ENCODE assay signal across 8 cellular contexts in genomic region chr10:16521311-16522016, GRCh38. TPM values are rescaled to one million over a fixed set of nuclear protein-coding genes. Genes with fewer than 3 reads are reported as not detected.
A peak's percentile ranks its signal among the peaks of the same experiment; 100 is the strongest.
DNase-seq lines count a peak whose midpoint lies in the region; ATAC-seq, FAIRE-seq and TF ChIP-seq lines count a peak whose summit lies in the region.

C1QL3 (minus strand) TSS chr10:16521879; CDS start chr10:16521065, 814 bp downstream.

- no peak within 1 kb of the TSS for H3K9ac ChIP-seq in keratinocyte (ENCODE audit: control insufficient read depth, extremely low read depth, insufficient read depth, low read length)

- no peaks in the 10 kb centered on the region for H3K36me3 ChIP-seq in GM06990 (ENCODE audit: control insufficient read depth, insufficient read depth, low read length)
- no peaks in the 10 kb centered on the region for H3K36me3 ChIP-seq in keratinocyte (ENCODE audit: control insufficient read depth in 2 of 2, extremely low read depth in 1 of 2, insufficient read depth in 2 of 2, low read length in 2 of 2)
- no peaks in the 10 kb centered on the region for H3K36me3 ChIP-seq in SJCRH30

- peak within 1 kb of the TSS; percentile 69 for H3K4me2 ChIP-seq in keratinocyte (ENCODE audit: control insufficient read depth, extremely low read depth, insufficient read depth, low read depth, low read length)

- H3K4me1 ChIP-seq in keratinocyte (ENCODE audit: control insufficient read depth, extremely low read depth, insufficient read depth, low read length) (no peaks in the 10 kb centered on the region), SJCRH30 (no peaks in the 10 kb centered on the region)

- no peaks in the 10 kb centered on the region for H3K79me2 ChIP-seq in keratinocyte (ENCODE audit: control insufficient read depth, insufficient read depth, low read length)

- no peak within 1 kb of the TSS for H3K27ac ChIP-seq in keratinocyte (ENCODE audit: control insufficient read depth, insufficient read depth, low read length)
- H3K27ac ChIP-seq in SJCRH30, result no peak within 1 kb of the TSS

- H3K9me3 ChIP-seq in keratinocyte (ENCODE audit: control insufficient read depth, low read depth, low read length), result no peaks in the 10 kb centered on the region
- H3K9me3 ChIP-seq in SJCRH30 (replicated peaks), result no peaks in the 10 kb centered on the region

- no peaks in the 10 kb centered on the region for H3K9me1 ChIP-seq in keratinocyte (ENCODE audit: control insufficient read depth, extremely low read depth, insufficient read depth, low read length)

- H3K4me3 ChIP-seq in GM06990 (replicated peaks; ENCODE audit: low read depth, low read length), result peak within 1 kb of the TSS; percentile 55
- peak within 1 kb of the TSS; percentile 21 to 68 (median 55) for H3K4me3 ChIP-seq in keratinocyte (ENCODE audit: control insufficient read depth in 2 of 3, extremely low read depth in 1 of 3, insufficient read depth in 2 of 3, low read depth in 1 of 3, low read length in 3 of 3)
- no peak within 1 kb of the TSS for H3K4me3 ChIP-seq in SJCRH30

- dilution Hi-C loops in keratinocyte (cut with MboI; ENCODE audit: extremely low pct_ligation_motif_present, low sequenced_read_pairs), result no loop called here

- H4K20me1 ChIP-seq in keratinocyte (ENCODE audit: control insufficient read depth, extremely low read depth, insufficient read depth, low read length), result no peaks in the 10 kb centered on the region

- H2AFZ ChIP-seq in keratinocyte (ENCODE audit: control insufficient read depth, low read length), result peak within 1 kb of the TSS; percentile 10

- peak; percentile 35 for DNase-seq in GM06990 (ENCODE audit: extremely low read depth, insufficient read length)
- DNase-seq in NCI-H1105 treated with DMSO at 0.1 percent for 48 hours (lab: John Stamatoyannopoulos, UW), result peak; percentile 32
- peak; percentile 63 for DNase-seq in astrocyte of the hippocampus (ENCODE audit: low read depth, low spot score)
- DNase-seq in keratinocyte (ENCODE audit: low read depth, low spot score), result no peak
- peak; percentile 19 for DNase-seq in stimulated activated CD4-positive, alpha-beta T cell treated with anti-CD3 and anti-CD28 coated beads, Interleukin-4, amount 100 ng/mL, for 1 hour
- no peak for DNase-seq in NCI-H187 (lab: John Stamatoyannopoulos, UW)
- no peak for DNase-seq in SJCRH30

- ATAC-seq in GM21529 (IDR thresholded peaks at IDR 0.05; ENCODE audit: unreplicated experiment), result peak; percentile 26

- H3K27me3 ChIP-seq in GM06990 (replicated peaks; ENCODE audit: control insufficient read depth, insufficient read depth, low read length), result no peaks in the 10 kb centered on the region; the same call in none of the 2 replicates
- H3K27me3 ChIP-seq in keratinocyte (ENCODE audit: control insufficient read depth, extremely low read depth, insufficient read depth, low read length), result peaks cover 36% of the 10 kb centered on the region
- no peaks in the 10 kb centered on the region for H3K27me3 ChIP-seq in SJCRH30

- no peak for TF ChIP-seq CTCF in GM06990 (IDR thresholded peaks at IDR 0.05; ENCODE audit: insufficient read depth, low read length, poor library complexity, severe bottlenecking)
- no peak for TF ChIP-seq CTCF in keratinocyte (optimal IDR thresholded peaks at IDR 0.05 in 1 of 3, IDR thresholded peaks at IDR 0.05 in 1 of 3, conservative IDR thresholded peaks at IDR 0.05 in 1 of 3; ENCODE audit: extremely low read depth in 1 of 3, insufficient read depth in 2 of 3, low read length in 3 of 3)

- no peak for FAIRE-seq in keratinocyte (lab: Jason Lieb, UNC)

RNA-seq across cellular contexts. Expression of gene C1QL3, which starts in this region (rescaled TPM):
- 0.03 TPM in 1 of 3 replicates, not detected in the others for polyA plus RNA-seq in keratinocyte
- polyA plus RNA-seq in keratinocyte (2011; ENCODE audit: low read depth), result not detected
- polyA plus RNA-seq in keratinocyte (2011; cell fraction: cytosol; rRNA removed), result not detected in 2 replicates
- polyA plus RNA-seq in keratinocyte (2011; cell fraction: nucleus; rRNA removed), result not detected in 2 replicates
- 0.20 and 0.54 TPM in 2 replicates for polyA plus RNA-seq in keratinocyte (2012; ENCODE audit: low replicate concordance)
- polyA minus RNA-seq in keratinocyte, result not detected in 3 replicates
- not detected for polyA minus RNA-seq in keratinocyte (2011; cell fraction: cytosol; rRNA and poly(A)+ RNA removed)
- not detected in 2 replicates for polyA minus RNA-seq in keratinocyte (2011; cell fraction: nucleus; rRNA and poly(A)+ RNA removed)
- not detected in 2 replicates for total RNA-seq in SJCRH30 (2014; rRNA removed; shearing (Covaris generic))

Comparison
In these comparisons a context has a peak if more than half of its experiments do, and no peak if none do; other contexts are left out.
1. DNase-seq: peak in GM06990 (single experiment), NCI-H1105 treated with DMSO at 0.1 percent for 48 hours (single experiment), astrocyte of the hippocampus (single experiment) and stimulated activated CD4-positive, alpha-beta T cell treated with anti-CD3 and anti-CD28 coated beads, Interleukin-4, amount 100 ng/mL, for 1 hour (single experiment); none in keratinocyte (single experiment), NCI-H187 (0 of 2) and SJCRH30 (0 of 2).